Comparison of ENCODE assay signal across 9 cellular contexts in genomic region chrX:23317799-23318724, GRCh38. TPM values are rescaled to one million over a fixed set of nuclear protein-coding genes. Genes with fewer than 3 reads are reported as not detected.
DNase-seq lines count a peak whose midpoint lies in the region; ATAC-seq and TF ChIP-seq lines count a peak whose summit lies in the region.
"Had no signal": no experiment of that assay in that cellular context is flagged by ENCODE, and none has a peak within 500 bp of the region (broad histone marks: within the 10 kb centered on the region; RNA-seq: fewer than 3 reads in every experiment).

No MANE protein-coding gene starts in this region.

- POLR2A ChIA-PET in GM10248 (lab: Yijun Ruan, JAX), result interaction anchor here (0.6 kb wide), 1 partner anchor 1430 kb away, joined by 3 read pairs; no protein-coding TSS in a partner anchor
- POLR2A ChIA-PET in activated B cell treated with CpG ODN at 0.5 μM for 24 hours (lab: Charles Lee), result no interaction called here

- H3K36me3 Mint-ChIP-seq in activated B cell treated with CpG ODN at 0.5 μM for 24 hours (ENCODE audit: low read depth), result no peaks in the 10 kb centered on the region
- no peaks in the 10 kb centered on the region for H3K36me3 Mint-ChIP-seq in stimulated activated naive B cell treated with anti-CD40 and anti-IgM and Interleukin-4, amounts not matched to agents 10 μg/mL and 1 μg/mL and 100 μg/mL, for 72 hours

- ATAC-seq in GM21390 (IDR thresholded peaks at IDR 0.05; ENCODE audit: unreplicated experiment) (peak; percentile 74), activated B cell treated with CpG ODN at 0.5 μM for 24 hours (ENCODE audit: low read depth) (peak; percentile 57)
- ATAC-seq in stimulated activated naive B cell treated with anti-CD40 and anti-IgM and Interleukin-4, amounts not matched to agents 10 μg/mL and 1 μg/mL and 100 μg/mL, for 72 hours (replicated peaks), result peak; percentile 73 to 78

- DNase-seq in GM10248 (ENCODE audit: extremely low spot score) (peak; percentile 57), HT1080 (ENCODE audit: low read depth) (peak; percentile 34), activated B cell treated with CpG ODN at 0.5 μM for 24 hours (no peak), glomerular visceral epithelial cell (ENCODE audit: extremely low spot score) (peak; percentile 17), NCI-H2081 treated with DMSO at 0.1 percent for 48 hours (lab: John Stamatoyannopoulos, UW) (no peak)
- peak; percentile 11 for DNase-seq in stimulated activated naive B cell treated with anti-CD40 and anti-IgM and Interleukin-4, amounts not matched to agents 10 μg/mL and 1 μg/mL and 100 μg/mL, for 72 hours
- no peak for DNase-seq in stimulated activated naive CD4-positive, alpha-beta T cell treated with Interleukin-2 at 50 U/mL for 16 hours (lab: John Stamatoyannopoulos, UW)

- no peak overlapping the region for H3K4me3 Mint-ChIP-seq in activated B cell treated with CpG ODN at 0.5 μM for 24 hours
- H3K4me3 Mint-ChIP-seq in stimulated activated naive B cell treated with anti-CD40 and anti-IgM and Interleukin-4, amounts not matched to agents 10 μg/mL and 1 μg/mL and 100 μg/mL, for 72 hours, result no peak overlapping the region

- no peak overlapping the region for H3K27ac Mint-ChIP-seq in activated B cell treated with CpG ODN at 0.5 μM for 24 hours
- H3K27ac Mint-ChIP-seq in stimulated activated naive B cell treated with anti-CD40 and anti-IgM and Interleukin-4, amounts not matched to agents 10 μg/mL and 1 μg/mL and 100 μg/mL, for 72 hours, result no peak overlapping the region

- H3K9me3 Mint-ChIP-seq in activated B cell treated with CpG ODN at 0.5 μM for 24 hours, result no peaks in the 10 kb centered on the region
- H3K9me3 Mint-ChIP-seq in stimulated activated naive B cell treated with anti-CD40 and anti-IgM and Interleukin-4, amounts not matched to agents 10 μg/mL and 1 μg/mL and 100 μg/mL, for 72 hours, result no peaks in the 10 kb centered on the region

- TF ChIP-seq CTCF in GM10248 (IDR thresholded peaks at IDR 0.05; ENCODE audit: control extremely low read depth, extremely low read depth, low read depth, missing control alignments) (peak; percentile 65), activated B cell treated with CpG ODN at 0.5 μM for 24 hours (IDR thresholded peaks at IDR 0.05) (no peak)

- H3K27me3 Mint-ChIP-seq in activated B cell treated with CpG ODN at 0.5 μM for 24 hours, result no peaks in the 10 kb centered on the region
- no peaks in the 10 kb centered on the region for H3K27me3 Mint-ChIP-seq in stimulated activated naive B cell treated with anti-CD40 and anti-IgM and Interleukin-4, amounts not matched to agents 10 μg/mL and 1 μg/mL and 100 μg/mL, for 72 hours

- CTCF ChIA-PET in GM10248 (lab: Yijun Ruan, JAX), result interaction anchor here (0.6 to 3.0 kb wide), 9 partner anchors 9 to 1611 kb away, joined by 3 to 15 read pairs (median 3); no protein-coding TSS in a partner anchor
- CTCF ChIA-PET in activated B cell treated with CpG ODN at 0.5 μM for 24 hours (lab: Charles Lee), result interaction anchor here (1.2 to 1.6 kb wide), 2 partner anchors 1182 to 1333 kb away, joined by 7 to 10 read pairs; no protein-coding TSS in a partner anchor

- intact Hi-C loops in activated B cell treated with CpG ODN at 0.5 μM for 24 hours (cut with micrococcal nuclease), result loop anchor here (2.0 kb wide), 1 partner anchor 1181 kb away; no protein-coding TSS in a partner anchor

- no peaks in the 10 kb centered on the region for H3K4me1 Mint-ChIP-seq in activated B cell treated with CpG ODN at 0.5 μM for 24 hours
- H3K4me1 Mint-ChIP-seq in stimulated activated naive B cell treated with anti-CD40 and anti-IgM and Interleukin-4, amounts not matched to agents 10 μg/mL and 1 μg/mL and 100 μg/mL, for 72 hours, result no peaks in the 10 kb centered on the region

RNA-seq across cellular contexts. Expression of gene PTCHD1, which starts 16.6 kb away (rescaled TPM):
- 0.53 and 1.0 TPM in 2 replicates for total RNA-seq in HT1080 (2014; rRNA removed; shearing (Covaris generic))
- polyA plus RNA-seq in HT1080 (2015; cell fraction: cytosol; rRNA removed), result 0.05 and 0.11 TPM in 2 replicates
- 0.15 and 0.18 TPM in 2 replicates for polyA plus RNA-seq in HT1080 (2015; cell fraction: nucleus; rRNA removed)
- 0.02 TPM in 1 of 2 replicates, not detected in the other for total RNA-seq in activated B cell treated with CpG ODN at 0.5 μM for 24 hours
- total RNA-seq: pulmonary artery endothelial cell had no signal

Comparison
In these comparisons a context has a peak if more than half of its experiments do, and no peak if none do; other contexts are left out.
1. DNase-seq: peak in GM10248 (single experiment), HT1080 (single experiment), glomerular visceral epithelial cell (single experiment) and stimulated activated naive B cell treated with anti-CD40 and anti-IgM and Interleukin-4, amounts not matched to agents 10 μg/mL and 1 μg/mL and 100 μg/mL, for 72 hours (single experiment); none in activated B cell treated with CpG ODN at 0.5 μM for 24 hours (single experiment), stimulated activated naive CD4-positive, alpha-beta T cell treated with Interleukin-2 at 50 U/mL for 16 hours (single experiment) and NCI-H2081 treated with DMSO at 0.1 percent for 48 hours (single experiment).
2. Peak in every context shown above with its lines, with median percentiles within 50 percentile points of each other: ATAC-seq.